In the genomic region with DNA sequence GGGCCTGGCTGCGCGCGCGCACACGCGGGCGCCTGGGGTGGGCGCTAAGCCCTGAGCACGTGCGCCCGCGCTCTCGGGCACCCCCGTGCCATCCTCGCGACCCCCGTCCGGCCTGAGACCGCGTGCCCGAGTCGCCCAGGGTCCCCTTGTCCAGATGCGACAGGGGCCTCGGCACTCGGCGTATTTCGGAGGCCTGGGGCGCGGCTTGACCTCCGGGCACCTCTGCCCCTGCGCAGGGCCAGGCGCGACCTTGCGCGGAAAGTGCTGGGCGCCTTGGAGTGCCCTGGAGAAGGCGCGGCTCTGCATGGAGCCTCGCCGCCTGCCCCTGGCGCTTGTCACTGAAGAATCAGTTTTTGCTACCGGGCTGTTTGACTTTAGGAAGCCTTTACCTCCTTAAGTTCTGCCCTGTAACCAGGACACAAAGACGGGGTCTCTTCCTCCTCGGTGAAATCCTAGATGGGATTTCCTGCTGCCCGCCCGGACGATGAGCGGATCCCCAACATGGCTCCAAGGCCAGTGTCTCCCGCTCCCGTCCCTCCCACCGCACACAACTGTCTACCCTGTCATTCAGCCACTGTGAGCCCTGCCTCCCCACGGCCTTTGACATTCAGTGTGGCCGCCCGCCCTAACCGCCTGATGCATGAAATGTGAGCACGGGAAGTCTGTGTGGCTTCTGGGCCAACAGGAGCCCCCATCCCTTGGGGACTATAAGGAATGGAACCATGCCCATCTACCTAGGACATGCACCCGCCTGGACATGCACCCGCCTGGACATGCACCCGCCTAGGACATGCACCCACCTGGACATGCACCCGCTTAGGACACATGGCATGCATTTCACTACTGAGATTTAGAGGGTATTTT, we compare ENCODE assay signal across 7 cellular contexts. TPM values are rescaled to one million over a fixed set of nuclear protein-coding genes. Genes with fewer than 3 reads are reported as not detected.
DNase-seq lines count a peak whose midpoint lies in the region; ATAC-seq and TF ChIP-seq lines count a peak whose summit lies in the region.

No MANE protein-coding gene starts in this region.

- H3K36me3 ChIP-seq in HCT116 (ENCODE audit: control insufficient read depth in 1 of 2, insufficient read depth in 2 of 2, low read length in 2 of 2) = no peaks in the 10 kb centered on the region
- no peaks in the 10 kb centered on the region for H3K36me3 ChIP-seq in spleen

- ATAC-seq in HCT116 = no peak
- ATAC-seq in HG03097 (IDR thresholded peaks at IDR 0.05; ENCODE audit: low FRiP score, unreplicated experiment) = no peak

- H2AFZ ChIP-seq in HCT116 (ENCODE audit: low read depth, low read length, poor library complexity, severe bottlenecking) = no peak overlapping the region

- H3K4me3 ChIP-seq in HCT116 (replicated peaks in 1 of 2; ENCODE audit: low read depth in 1 of 2, low read length in 2 of 2) (peak overlapping the region in 1 of 2 experiments; percentile 57; a peak in 1 of 4 replicates), iPS-11a (ENCODE audit: low read depth, low read length) (peak overlapping the region; percentile 61), spleen (peak overlapping the region; percentile 92 to 99 (median 94))

- H3K79me2 ChIP-seq in HCT116 (ENCODE audit: insufficient read depth, low read length) = peaks cover 13% of the 10 kb centered on the region; the same call in 1 of the 2 replicates

- DNase-seq in HCT116 (ENCODE audit: low read depth, low spot score) (no peak), spleen (peak; percentile 89), NCI-H1436 (lab: John Stamatoyannopoulos, UW) (no peak), dedifferentiated amniotic fluid mesenchymal stem cell (ENCODE audit: extremely low spot score) (no peak)
- DNase-seq in activated T-helper 2 cell treated with anti-CD3 and anti-CD28 coated beads, Interferon-gamma antibody, Interleukin-2, Interleukin-4, amounts not matched to agents 10 μg/mL and 5 μg/mL and 100 μg/mL, durations not matched to agents 14 hours and 24 hours and 36 hours (ENCODE audit: low spot score) = no peak

- H3K9me3 Mint-ChIP-seq in activated T-helper 2 cell treated with anti-CD3 and anti-CD28 coated beads, Interferon-gamma antibody, Interleukin-2, Interleukin-4, amounts not matched to agents 10 μg/mL and 5 μg/mL and 100 μg/mL, durations not matched to agents 14 hours and 24 hours and 36 hours = no peaks in the 10 kb centered on the region

- H3K9me3 ChIP-seq in HCT116 (ENCODE audit: control insufficient read depth in 1 of 2, insufficient read depth in 1 of 2, low read depth in 1 of 2, low read length in 2 of 2) = no peaks in the 10 kb centered on the region
- H3K9me3 ChIP-seq in spleen = peaks cover 0 to under 1% (median 0%) of the 10 kb centered on the region in 8 donors

- H3K4me1 ChIP-seq in HCT116 (ENCODE audit: control insufficient read depth in 1 of 2, insufficient read depth in 2 of 2, low read length in 2 of 2) = peaks cover 13 to 28% of the 10 kb centered on the region in 2 experiments
- peaks cover 6 to 26% (median 20%) of the 10 kb centered on the region in 6 donors for H3K4me1 ChIP-seq in spleen

- peaks cover 31% of the 10 kb centered on the region for H3K27me3 Mint-ChIP-seq in activated T-helper 2 cell treated with anti-CD3 and anti-CD28 coated beads, Interferon-gamma antibody, Interleukin-2, Interleukin-4, amounts not matched to agents 10 μg/mL and 5 μg/mL and 100 μg/mL, durations not matched to agents 14 hours and 24 hours and 36 hours (ENCODE audit: low read depth)

- CTCF ChIA-PET in HCT116 (lab: Charles Lee) = no interaction called here

- no peak overlapping the region; the same call in 1 of the 2 replicates for H3K9ac ChIP-seq in HCT116 (ENCODE audit: low read length)

- TF ChIP-seq RAD21 in HCT116 (IDR thresholded peaks at IDR 0.05; ENCODE audit: low read depth) = no peak

- WGBS in spleen, 5 donors = 18 to 61% (median 23%) methylated on average over 18 to 60 of the region's 60 CpGs

- H4K20me1 ChIP-seq in HCT116 (ENCODE audit: insufficient read depth) = no peaks in the 10 kb centered on the region

- peak overlapping the region; percentile 75 for H3K4me3 Mint-ChIP-seq in activated T-helper 2 cell treated with anti-CD3 and anti-CD28 coated beads, Interferon-gamma antibody, Interleukin-2, Interleukin-4, amounts not matched to agents 10 μg/mL and 5 μg/mL and 100 μg/mL, durations not matched to agents 14 hours and 24 hours and 36 hours (ENCODE audit: low read depth)

- H3K36me3 Mint-ChIP-seq in activated T-helper 2 cell treated with anti-CD3 and anti-CD28 coated beads, Interferon-gamma antibody, Interleukin-2, Interleukin-4, amounts not matched to agents 10 μg/mL and 5 μg/mL and 100 μg/mL, durations not matched to agents 14 hours and 24 hours and 36 hours (ENCODE audit: low read depth) = no peaks in the 10 kb centered on the region

- peak overlapping the region; percentile 64 for H3K4me2 ChIP-seq in HCT116 (ENCODE audit: low read length)

- peaks cover 4% of the 10 kb centered on the region for H3K4me1 Mint-ChIP-seq in activated T-helper 2 cell treated with anti-CD3 and anti-CD28 coated beads, Interferon-gamma antibody, Interleukin-2, Interleukin-4, amounts not matched to agents 10 μg/mL and 5 μg/mL and 100 μg/mL, durations not matched to agents 14 hours and 24 hours and 36 hours (ENCODE audit: low read depth)

- no peak overlapping the region for H3K27ac Mint-ChIP-seq in activated T-helper 2 cell treated with anti-CD3 and anti-CD28 coated beads, Interferon-gamma antibody, Interleukin-2, Interleukin-4, amounts not matched to agents 10 μg/mL and 5 μg/mL and 100 μg/mL, durations not matched to agents 14 hours and 24 hours and 36 hours

- no peak overlapping the region; the same call in 1 of the 2 replicates for H3K27ac ChIP-seq in HCT116 (ENCODE audit: low read depth, low read length)
- peak overlapping the region; percentile 14 to 87 (median 80) for H3K27ac ChIP-seq in spleen

- H3K27me3 ChIP-seq in HCT116 (ENCODE audit: insufficient read depth, low read length) = no peaks in the 10 kb centered on the region
- peaks cover 0 to 44% (median 0%) of the 10 kb centered on the region in 7 donors for H3K27me3 ChIP-seq in spleen (replicated peaks in 1 of 7)

- no TSS peak for BruUV-seq in HCT116 (replicated peaks; lab: Mats Ljungman, UMichigan)

- RAD21 ChIA-PET in HCT116 (lab: Charles Lee; ENCODE audit: low non-redundant PET in 1 of 2, low total read pairs in 2 of 2, uncharacterized antibody in 2 of 2, unreplicated experiment in 2 of 2) = no interaction called here

- no peak for TF ChIP-seq POLR2A in HCT116 (IDR thresholded peaks at IDR 0.05; ENCODE audit: borderline replicate concordance, extremely low read depth, insufficient read depth, insufficient read length)
- no peak for TF ChIP-seq POLR2A in spleen (IDR thresholded peaks at IDR 0.05)

- POLR2A ChIA-PET in HCT116 (lab: Charles Lee) = no interaction called here

- intact Hi-C loops in HCT116 (cut with micrococcal nuclease) (no loop called here), spleen (cut with DNase I; ENCODE audit: low total_unique reads) (no loop called here)
- intact Hi-C loops in activated T-helper 2 cell treated with anti-CD3 and anti-CD28 coated beads, Interferon-gamma antibody, Interleukin-2, Interleukin-4, amounts not matched to agents 10 μg/mL and 5 μg/mL and 100 μg/mL, durations not matched to agents 14 hours and 24 hours and 36 hours (cut with micrococcal nuclease) = loop anchor here (1.0 to 5.0 kb wide), 5 partner anchors 23 to 228 kb away; partner anchors contain the start of genes DPYSL4, INPP5A and LRRC27

- TF ChIP-seq CTCF in HCT116 (IDR thresholded peaks at IDR 0.05 in 2 of 3, conservative IDR thresholded peaks at IDR 0.05 in 1 of 3; ENCODE audit: borderline replicate concordance in 1 of 3, insufficient read depth in 1 of 3, low read depth in 2 of 3, low read length in 2 of 3) (no peak), spleen (IDR thresholded peaks at IDR 0.05 in 8 of 11, conservative IDR thresholded peaks at IDR 0.05 in 3 of 11) (no peak)

- no peaks in the 10 kb centered on the region for H3K9me2 ChIP-seq in HCT116 (ENCODE audit: insufficient read depth)

TF ChIP-seq in HCT116, 20 proteins besides CTCF, POLR2A, EP300 and RAD21:
- TF ChIP-seq, protein P1, sequence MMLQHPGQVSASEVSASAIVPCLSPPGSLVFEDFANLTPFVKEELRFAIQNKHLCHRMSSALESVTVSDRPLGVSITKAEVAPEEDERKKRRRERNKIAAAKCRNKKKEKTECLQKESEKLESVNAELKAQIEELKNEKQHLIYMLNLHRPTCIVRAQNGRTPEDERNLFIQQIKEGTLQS (IDR thresholded peaks at IDR 0.05) = no peak
- no peak for TF ChIP-seq YY1 (IDR thresholded peaks at IDR 0.05; ENCODE audit: extremely low read depth, insufficient replicate concordance, low read depth, low read length)
- TF ChIP-seq, protein P2, sequence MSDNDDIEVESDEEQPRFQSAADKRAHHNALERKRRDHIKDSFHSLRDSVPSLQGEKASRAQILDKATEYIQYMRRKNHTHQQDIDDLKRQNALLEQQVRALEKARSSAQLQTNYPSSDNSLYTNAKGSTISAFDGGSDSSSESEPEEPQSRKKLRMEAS (IDR thresholded peaks at IDR 0.05) = peak; percentile 72

RNA-seq across cellular contexts. Expression of gene STK32C, which starts 1.1 kb away (rescaled TPM):
- total RNA-seq in HCT116 (2021; ENCODE audit: unreplicated experiment) (29.7 TPM), spleen (10 to 100 TPM in 6 of 7 donors, 1 to 10 TPM in 1; 9.6 to 27.8 (median 15.4) TPM)
- 33.6 and 34.4 TPM in 2 replicates for polyA plus RNA-seq in HCT116 (2012)
- 17.3 and 18.8 TPM in 2 replicates for total RNA-seq in activated T-helper 2 cell treated with anti-CD3 and anti-CD28 coated beads, Interferon-gamma antibody, Interleukin-2, Interleukin-4, amounts not matched to agents 10 μg/mL and 5 μg/mL and 100 μg/mL, durations not matched to agents 14 hours and 24 hours and 36 hours
- 10 to 100 TPM; 13.2 to 23.8 (median 16.0) TPM for polyA plus RNA-seq in spleen

RNA-seq across cellular contexts. Expression of gene LRRC27, which starts 23.2 kb away (rescaled TPM):
- total RNA-seq in HCT116 (2021; ENCODE audit: unreplicated experiment) (4.1 TPM), spleen (10 to 100 TPM; 11.9 to 29.9 (median 19.4) TPM)
- polyA plus RNA-seq in HCT116 (2012) = 1.7 and 2.7 TPM in 2 replicates
- total RNA-seq in activated T-helper 2 cell treated with anti-CD3 and anti-CD28 coated beads, Interferon-gamma antibody, Interleukin-2, Interleukin-4, amounts not matched to agents 10 μg/mL and 5 μg/mL and 100 μg/mL, durations not matched to agents 14 hours and 24 hours and 36 hours = 2.8 and 3.5 TPM in 2 replicates
- 10 to 100 TPM in 1 of 3 donors, 1 to 10 TPM in 2; 6.1 to 13.0 (median 8.5) TPM for polyA plus RNA-seq in spleen
